Comparison of ENCODE assay signal across 17 cellular contexts in genomic region chr10:27373566-27374160, GRCh38.
DNase-seq lines count a peak whose midpoint lies in the region; ATAC-seq and TF ChIP-seq lines count a peak whose summit lies in the region.
"Had no signal": no experiment of that assay in that cellular context is flagged by ENCODE, and none has a peak within 500 bp of the region (broad histone marks: within the 10 kb centered on the region; RNA-seq: fewer than 3 reads in every experiment).

No MANE protein-coding gene starts in this region.

- H3K36me3 Mint-ChIP-seq in GM23338 (ENCODE audit: low read depth): no peaks in the 10 kb centered on the region
- H3K36me3 Mint-ChIP-seq: CD4-positive, CD25-positive, alpha-beta regulatory T cell had no signal

- no peak overlapping the region for H3K4me3 ChIP-seq in GM23338
- no peak overlapping the region for H3K4me3 ChIP-seq in upper lobe of right lung
- no peak overlapping the region for H3K4me3 ChIP-seq in foreskin fibroblast (ENCODE audit: low read depth in 1 of 2, low read length in 2 of 2)

- H3K9me2 ChIP-seq in GM23338 (ENCODE audit: insufficient read depth): no peaks in the 10 kb centered on the region

- H3K36me3 ChIP-seq in GM23338 (ENCODE audit: insufficient read depth) (no peaks in the 10 kb centered on the region), upper lobe of right lung (no peaks in the 10 kb centered on the region)
- H3K36me3 ChIP-seq: BE2C had no signal

- no peaks in the 10 kb centered on the region for H3K9me3 ChIP-seq in upper lobe of right lung
- H3K9me3 ChIP-seq: BE2C, Caco-2 had no signal

- no peak overlapping the region for H3K4me3 Mint-ChIP-seq in GM23338
- H3K4me3 Mint-ChIP-seq: CD4-positive, CD25-positive, alpha-beta regulatory T cell; HFFc6 had no signal

- POLR2A ChIA-PET in RWPE1 (lab: Yijun Ruan, JAX; ENCODE audit: low non-redundant PET): no interaction called here

- no peak for DNase-seq in GM23338 (ENCODE audit: low spot score)
- no peak for DNase-seq in RWPE1 (ENCODE audit: low spot score)
- no peak for DNase-seq in upper lobe of right lung
- no peak for DNase-seq in NOMO-1 treated with dmso at 0.1 percent for 144 hours (lab: John Stamatoyannopoulos, UW; ENCODE audit: unreplicated experiment)
- no peak for DNase-seq in foreskin fibroblast
- DNase-seq: ACHN; BE2C; C1 segment of cervical spinal cord; Caco-2; CD4-positive, CD25-positive, alpha-beta regulatory T cell; GOT3; H7; HFFc6; IMR-90 had no signal

- H4K20me1 ChIP-seq in GM23338 (replicated peaks; ENCODE audit: insufficient read depth): no peaks in the 10 kb centered on the region

- H3F3A ChIP-seq in GM23338 (replicated peaks; ENCODE audit: low read depth): no peaks in the 10 kb centered on the region

- peak overlapping the region; percentile 52 for H2AFZ ChIP-seq in GM23338

- H3K27ac ChIP-seq in GM23338 (ENCODE audit: low read depth) (no peak overlapping the region), RWPE1 (0 out of 2 replicates have a peak overlapping the region, but pooled peaks have one; percentile 23), upper lobe of right lung (no peak overlapping the region)
- H3K27ac ChIP-seq: HL-60 had no signal

- H3K27me3 ChIP-seq in GM23338 (ENCODE audit: insufficient read depth) (no peaks in the 10 kb centered on the region), upper lobe of right lung (no peaks in the 10 kb centered on the region)

- H3K4me1 Mint-ChIP-seq in GM23338: no peaks in the 10 kb centered on the region
- H3K4me1 Mint-ChIP-seq: CD4-positive, CD25-positive, alpha-beta regulatory T cell had no signal

- TF ChIP-seq CTCF in GM23338 (conservative IDR thresholded peaks at IDR 0.05; ENCODE audit: low read depth in 2 of 2) (no peak), RWPE1 (conservative IDR thresholded peaks at IDR 0.05; ENCODE audit: low read depth) (no peak), upper lobe of right lung (IDR thresholded peaks at IDR 0.05) (no peak), foreskin fibroblast (IDR thresholded peaks at IDR 0.05; ENCODE audit: low read depth, low read length) (no peak)

- intact Hi-C loops in upper lobe of right lung (cut with DNase I): no loop called here

- H3K9me3 Mint-ChIP-seq in GM23338: no peaks in the 10 kb centered on the region
- H3K9me3 Mint-ChIP-seq: CD4-positive, CD25-positive, alpha-beta regulatory T cell; HFFc6 had no signal

- ATAC-seq in GM23338 (no peak), esophagus mucosa (peak; percentile 20), upper lobe of right lung (peak; percentile 25)
- ATAC-seq: HCT116 had no signal

- H3K4me1 ChIP-seq in GM23338 (ENCODE audit: insufficient read depth) (no peaks in the 10 kb centered on the region), upper lobe of right lung (no peaks in the 10 kb centered on the region)
- H3K4me1 ChIP-seq: BE2C, Caco-2 had no signal

- H3K27ac Mint-ChIP-seq in GM23338: no peak overlapping the region
- H3K27ac Mint-ChIP-seq: CD4-positive, CD25-positive, alpha-beta regulatory T cell; HFFc6 had no signal

- no peak overlapping the region for H3K4me2 ChIP-seq in GM23338

- CTCF ChIA-PET in RWPE1 (lab: Yijun Ruan, JAX): no interaction called here

- H3K27me3 Mint-ChIP-seq in GM23338 (ENCODE audit: insufficient read depth, low read depth, poor library complexity): peaks cover 3% of the 10 kb centered on the region
- H3K27me3 Mint-ChIP-seq: CD4-positive, CD25-positive, alpha-beta regulatory T cell had no signal

- H3K79me2 ChIP-seq in GM23338 (replicated peaks; ENCODE audit: insufficient read depth): no peaks in the 10 kb centered on the region

TF ChIP-seq in GM23338, 12 proteins besides CTCF, POLR2A, EP300 and RAD21 (continues in another document):
- TF ChIP-seq EZH2 (IDR thresholded peaks at IDR 0.05; ENCODE audit: low read depth, unreplicated experiment): no peak
- no peak for TF ChIP-seq REST (IDR thresholded peaks at IDR 0.05; ENCODE audit: unreplicated experiment)
- no peak for TF ChIP-seq ZNF462 (CRISPR knock-in tag; IDR thresholded peaks at IDR 0.05)
- no peak for TF ChIP-seq ZNF114 (CRISPR knock-in tag; IDR thresholded peaks at IDR 0.05)
- no peak for TF ChIP-seq EZH2phosphoT487 (IDR thresholded peaks at IDR 0.05; ENCODE audit: unreplicated experiment)
